Comparison of ENCODE assay signal across 8 cellular contexts in genomic region chr16:22188595-22189442, GRCh38. TPM values are rescaled to one million over a fixed set of nuclear protein-coding genes. Genes with fewer than 3 reads are reported as not detected.
DNase-seq lines count a peak whose midpoint lies in the region; ATAC-seq and FAIRE-seq lines count a peak whose summit lies in the region.

No MANE protein-coding gene starts in this region.

- H3K4me3 ChIP-seq in CD4-positive, CD25-positive, alpha-beta regulatory T cell (ENCODE audit: low read depth, low read length), result peak overlapping the region; percentile 77
- peak overlapping the region; percentile 76 to 87 for H3K4me3 ChIP-seq in mucosa of rectum (ENCODE audit: low read length in 2 of 2)

- no peak for ATAC-seq in CD4-positive, CD25-positive, alpha-beta regulatory T cell (ENCODE audit: low read depth in 2 of 2)
- ATAC-seq in activated CD8-positive, alpha-beta memory T cell treated with anti-CD3 and anti-CD28 coated beads, Interleukin-2, amount 10 ng/mL, durations not matched to agents 7 days and 5 days, result no peak
- no peak for ATAC-seq in stimulated activated memory B cell treated with anti-CD40 and anti-IgM and Interleukin-4, amounts not matched to agents 10 μg/mL and 1 μg/mL and 100 μg/mL, for 72 hours
- no peak for ATAC-seq in GM21526 (IDR thresholded peaks at IDR 0.05; ENCODE audit: low FRiP score, unreplicated experiment)

- peaks cover 14 to 58% (median 28%) of the 10 kb centered on the region in 4 donors for H3K4me1 Mint-ChIP-seq in CD4-positive, CD25-positive, alpha-beta regulatory T cell
- H3K4me1 Mint-ChIP-seq in activated CD8-positive, alpha-beta memory T cell treated with anti-CD3 and anti-CD28 coated beads, Interleukin-2, amount 10 ng/mL, durations not matched to agents 7 days and 5 days, result peaks cover 37% of the 10 kb centered on the region
- H3K4me1 Mint-ChIP-seq in stimulated activated memory B cell treated with anti-CD40 and anti-IgM and Interleukin-4, amounts not matched to agents 10 μg/mL and 1 μg/mL and 100 μg/mL, for 72 hours, result peaks cover 45% of the 10 kb centered on the region

- H3K27ac Mint-ChIP-seq in CD4-positive, CD25-positive, alpha-beta regulatory T cell, result peak overlapping the region; percentile 100
- H3K27ac Mint-ChIP-seq in activated CD8-positive, alpha-beta memory T cell treated with anti-CD3 and anti-CD28 coated beads, Interleukin-2, amount 10 ng/mL, durations not matched to agents 7 days and 5 days, result peak overlapping the region; percentile 98
- peak overlapping the region; percentile 94 for H3K27ac Mint-ChIP-seq in stimulated activated memory B cell treated with anti-CD40 and anti-IgM and Interleukin-4, amounts not matched to agents 10 μg/mL and 1 μg/mL and 100 μg/mL, for 72 hours

- peak overlapping the region; percentile 100 for H3K27ac ChIP-seq in CD4-positive, CD25-positive, alpha-beta regulatory T cell (ENCODE audit: insufficient read depth, low read length, poor library complexity, severe bottlenecking)
- peak overlapping the region; percentile 99 to 100 for H3K27ac ChIP-seq in mucosa of rectum (ENCODE audit: low read depth in 2 of 2, low read length in 2 of 2)

- no peaks in the 10 kb centered on the region for H3K9me3 ChIP-seq in CD4-positive, CD25-positive, alpha-beta regulatory T cell (ENCODE audit: control insufficient read depth in 2 of 2, low read length in 2 of 2)
- no peaks in the 10 kb centered on the region for H3K9me3 ChIP-seq in mucosa of rectum (ENCODE audit: control insufficient read depth in 2 of 2, low read length in 2 of 2)

- peaks cover 42% of the 10 kb centered on the region for H3K4me1 ChIP-seq in CD4-positive, CD25-positive, alpha-beta regulatory T cell (ENCODE audit: control insufficient read depth, insufficient read depth, low read length, poor library complexity, severe bottlenecking)
- H3K4me1 ChIP-seq in mucosa of rectum (ENCODE audit: control insufficient read depth in 2 of 2, insufficient read depth in 2 of 2, low read length in 2 of 2), result peaks cover 30 to 34% of the 10 kb centered on the region in 2 donors

- H3K9me3 Mint-ChIP-seq in CD4-positive, CD25-positive, alpha-beta regulatory T cell, result peaks cover 0 to 5% (median 0%) of the 10 kb centered on the region in 7 donors
- H3K9me3 Mint-ChIP-seq in activated CD8-positive, alpha-beta memory T cell treated with anti-CD3 and anti-CD28 coated beads, Interleukin-2, amount 10 ng/mL, durations not matched to agents 7 days and 5 days (ENCODE audit: low read depth), result no peaks in the 10 kb centered on the region
- peaks cover 4% of the 10 kb centered on the region for H3K9me3 Mint-ChIP-seq in stimulated activated memory B cell treated with anti-CD40 and anti-IgM and Interleukin-4, amounts not matched to agents 10 μg/mL and 1 μg/mL and 100 μg/mL, for 72 hours

- FAIRE-seq in endometrium (lab: Jason Lieb, UNC), result peak; percentile 18

- H3K27me3 Mint-ChIP-seq in CD4-positive, CD25-positive, alpha-beta regulatory T cell, result no peaks in the 10 kb centered on the region
- no peaks in the 10 kb centered on the region for H3K27me3 Mint-ChIP-seq in activated CD8-positive, alpha-beta memory T cell treated with anti-CD3 and anti-CD28 coated beads, Interleukin-2, amount 10 ng/mL, durations not matched to agents 7 days and 5 days
- no peaks in the 10 kb centered on the region for H3K27me3 Mint-ChIP-seq in stimulated activated memory B cell treated with anti-CD40 and anti-IgM and Interleukin-4, amounts not matched to agents 10 μg/mL and 1 μg/mL and 100 μg/mL, for 72 hours

- H3K4me3 Mint-ChIP-seq in CD4-positive, CD25-positive, alpha-beta regulatory T cell, result peak overlapping the region; percentile 89 to 97 (median 94)
- peak overlapping the region; percentile 86 for H3K4me3 Mint-ChIP-seq in activated CD8-positive, alpha-beta memory T cell treated with anti-CD3 and anti-CD28 coated beads, Interleukin-2, amount 10 ng/mL, durations not matched to agents 7 days and 5 days
- H3K4me3 Mint-ChIP-seq in stimulated activated memory B cell treated with anti-CD40 and anti-IgM and Interleukin-4, amounts not matched to agents 10 μg/mL and 1 μg/mL and 100 μg/mL, for 72 hours, result peak overlapping the region; percentile 90

- H3K9ac ChIP-seq in mucosa of rectum (ENCODE audit: low read depth in 1 of 2, low read length in 2 of 2), result peak overlapping the region; percentile 80 to 92

- peak; percentile 58 to 87 (median 70) for DNase-seq in CD4-positive, CD25-positive, alpha-beta regulatory T cell
- peak; percentile 90 for DNase-seq in HT-29 (ENCODE audit: low spot score)
- peak; percentile 38 for DNase-seq in NK-92 treated with Interleukin-12 subunit alpha and Interleukin-12 subunit beta, amount 100 ng/mL, for 24 hours (lab: John Stamatoyannopoulos, UW)
- peak; percentile 80 for DNase-seq in activated CD8-positive, alpha-beta memory T cell treated with anti-CD3 and anti-CD28 coated beads, Interleukin-2, amount 10 ng/mL, durations not matched to agents 7 days and 5 days

- H3K36me3 Mint-ChIP-seq in CD4-positive, CD25-positive, alpha-beta regulatory T cell, result no peaks in the 10 kb centered on the region
- H3K36me3 Mint-ChIP-seq in activated CD8-positive, alpha-beta memory T cell treated with anti-CD3 and anti-CD28 coated beads, Interleukin-2, amount 10 ng/mL, durations not matched to agents 7 days and 5 days, result no peaks in the 10 kb centered on the region
- H3K36me3 Mint-ChIP-seq in stimulated activated memory B cell treated with anti-CD40 and anti-IgM and Interleukin-4, amounts not matched to agents 10 μg/mL and 1 μg/mL and 100 μg/mL, for 72 hours, result peaks cover 4% of the 10 kb centered on the region

- H3K36me3 ChIP-seq in CD4-positive, CD25-positive, alpha-beta regulatory T cell (ENCODE audit: control insufficient read depth, insufficient read depth, low read length), result no peaks in the 10 kb centered on the region
- no peaks in the 10 kb centered on the region for H3K36me3 ChIP-seq in mucosa of rectum (ENCODE audit: control insufficient read depth in 2 of 2, insufficient read depth in 2 of 2, low read length in 2 of 2)

- H3K27me3 ChIP-seq in CD4-positive, CD25-positive, alpha-beta regulatory T cell (ENCODE audit: control insufficient read depth, insufficient read depth, low read length), result no peaks in the 10 kb centered on the region
- H3K27me3 ChIP-seq in mucosa of rectum (ENCODE audit: control insufficient read depth in 2 of 2, insufficient read depth in 2 of 2, low read length in 2 of 2), result no peaks in the 10 kb centered on the region

- CTCF ChIA-PET in activated CD8-positive, alpha-beta memory T cell treated with anti-CD3 and anti-CD28 coated beads, Interleukin-2, amount 10 ng/mL, durations not matched to agents 7 days and 5 days (lab: Charles Lee), result interaction anchor here (0.5 to 13.1 kb wide), 34 partner anchors 9 to 543 kb away, joined by 3 to 204 read pairs (median 4); partner anchors contain the start of genes EEF2K, MOSMO, PDZD9 and POLR3E

RNA-seq across cellular contexts. Expression of gene EEF2K, which starts 17.3 kb away (rescaled TPM):
- total RNA-seq in CD4-positive, CD25-positive, alpha-beta regulatory T cell, result 20.1 TPM
- 1 to 10 TPM; 2.7 to 4.0 (median 3.2) TPM for polyA plus RNA-seq in CD4-positive, CD25-positive, alpha-beta regulatory T cell
- total RNA-seq in HT-29 (2014; rRNA removed; shearing (Covaris generic)), result 11.1 and 16.5 TPM in 2 replicates
- 10 to 100 TPM; 34.8 to 36.7 TPM for total RNA-seq in activated CD8-positive, alpha-beta memory T cell treated with anti-CD3 and anti-CD28 coated beads, Interleukin-2, amount 10 ng/mL, durations not matched to agents 7 days and 5 days

RNA-seq across cellular contexts. Expression of gene SDR42E2, which starts 26.5 kb away (rescaled TPM):
- total RNA-seq in CD4-positive, CD25-positive, alpha-beta regulatory T cell, result 3.5 TPM
- 1 to 10 TPM in 1 of 4 donors, under 1 TPM in 3; 0.60 to 1.3 (median 0.73) TPM for polyA plus RNA-seq in CD4-positive, CD25-positive, alpha-beta regulatory T cell
- total RNA-seq in HT-29 (2014; rRNA removed; shearing (Covaris generic)), result 0.05 TPM in 1 of 2 replicates, not detected in the other
- total RNA-seq in activated CD8-positive, alpha-beta memory T cell treated with anti-CD3 and anti-CD28 coated beads, Interleukin-2, amount 10 ng/mL, durations not matched to agents 7 days and 5 days, result under 1 TPM in 1 of 2 experiments, not detected in 1; 0.18 TPM

Comparison
In these comparisons a context has a peak if more than half of its experiments do, and no peak if none do; other contexts are left out.
1. DNase-seq: peak in every context shown above with its lines; median percentile 90 in HT-29; 80 in activated CD8-positive, alpha-beta memory T cell treated with anti-CD3 and anti-CD28 coated beads, Interleukin-2, amount 10 ng/mL, durations not matched to agents 7 days and 5 days; 70 in CD4-positive, CD25-positive, alpha-beta regulatory T cell; 38 in NK-92 treated with Interleukin-12 subunit alpha and Interleukin-12 subunit beta, amount 100 ng/mL, for 24 hours.